In genomic region chr12:64125913-64126312, GRCh38 we compare ENCODE assay signal across 26 cellular contexts.
A peak's percentile ranks its signal among the peaks of the same experiment; 100 is the strongest.
DNase-seq lines count a peak whose midpoint lies in the region; ATAC-seq and TF ChIP-seq lines count a peak whose summit lies in the region.
"Had no signal": no experiment of that assay in that cellular context is flagged by ENCODE, and none has a peak within 500 bp of the region (broad histone marks: within the 10 kb centered on the region; RNA-seq: fewer than 3 reads in every experiment).

No MANE protein-coding gene starts in this region.

- in situ Hi-C loops in IMR-90 (cut with MboI; ENCODE audit: low sequenced_read_pairs), result no loop called here

- H3K9me3 ChIP-seq in IMR-90 (ENCODE audit: control insufficient read depth, insufficient read depth, low read length), result no peaks in the 10 kb centered on the region
- H3K9me3 ChIP-seq: A549 had no signal

- H3K14ac ChIP-seq in IMR-90 (replicated peaks; ENCODE audit: low read depth, low read length), result peak overlapping the region; percentile 66; the same call in 1 of the 2 replicates

- intact Hi-C loops in IMR-90 (cut with micrococcal nuclease), result no loop called here

- no peak overlapping the region for H3K4me2 ChIP-seq in IMR-90 (ENCODE audit: low read depth, low read length)
- H3K4me2 ChIP-seq: A549, PC-9 had no signal

- H3K27me3 ChIP-seq in IMR-90 (ENCODE audit: control insufficient read depth, insufficient read depth, low read length), result no peaks in the 10 kb centered on the region

- H3K9me1 ChIP-seq in IMR-90 (ENCODE audit: insufficient read depth, low read length), result peaks cover 10% of the 10 kb centered on the region

- no peaks in the 10 kb centered on the region; the same call in 1 of the 2 replicates for H4K20me1 ChIP-seq in IMR-90 (ENCODE audit: insufficient read depth, low read length)

- H3K27me3 Mint-ChIP-seq in brain, result no peaks in the 10 kb centered on the region
- peaks cover 10% of the 10 kb centered on the region for H3K27me3 Mint-ChIP-seq in stimulated activated memory B cell treated with anti-CD40 and anti-IgM and Interleukin-4, amounts not matched to agents 10 μg/mL and 1 μg/mL and 100 μg/mL, for 72 hours

- CTCF ChIA-PET in IMR-90 (lab: Yijun Ruan, JAX), result no interaction called here

- dilution Hi-C loops in IMR-90 (cut with HindIII; ENCODE audit: low sequenced_read_pairs, unreplicated experiment), result no loop called here

- no peak overlapping the region for H2AFZ ChIP-seq in IMR-90 (replicated peaks; ENCODE audit: low read length, poor library complexity)
- H2AFZ ChIP-seq: PC-9 had no signal

- TF ChIP-seq CTCF in IMR-90 (conservative IDR thresholded peaks at IDR 0.05; ENCODE audit: low read depth, low read length) (no peak), brain (conservative IDR thresholded peaks at IDR 0.05) (no peak), fibroblast of the aortic adventitia (IDR thresholded peaks at IDR 0.05; ENCODE audit: insufficient read depth, low read length) (no peak)

- H3K4me3 ChIP-seq in IMR-90 (ENCODE audit: insufficient read depth, low read depth, low read length), result no peak overlapping the region
- no peak overlapping the region for H3K4me3 ChIP-seq in fibroblast of the aortic adventitia (ENCODE audit: low read depth, low read length)
- H3K4me3 ChIP-seq: A549, GM12878, PC-9 had no signal

- peak overlapping the region in 3 of 5 experiments; percentile 14 to 55 (median 52) for H3K27ac Mint-ChIP-seq in brain
- H3K27ac Mint-ChIP-seq in stimulated activated memory B cell treated with anti-CD40 and anti-IgM and Interleukin-4, amounts not matched to agents 10 μg/mL and 1 μg/mL and 100 μg/mL, for 72 hours, result no peak overlapping the region
- no peak overlapping the region for H3K27ac Mint-ChIP-seq in stimulated activated effector memory CD8-positive, alpha-beta T cell treated with anti-CD3 and anti-CD28 coated beads, Interleukin-12 subunit alpha, Interleukin-12 subunit beta, amount 100 ng/mL, for 72 hours
- H3K27ac Mint-ChIP-seq: CD4-positive, alpha-beta memory T cell had no signal

- WGBS in IMR-90 (ENCODE audit: extremely low coverage in 2 of 2, insufficient read length in 1 of 2), 2 experiments, result 94% methylated on average over 5 of the region's 6 CpGs; no CpG with 5 or more reads in 1 of the 2 experiments

- H3K56ac ChIP-seq in IMR-90 (ENCODE audit: extremely low read depth, insufficient read depth, low read length), result no peak overlapping the region

- peaks cover 27% of the 10 kb centered on the region for H3K4me1 Mint-ChIP-seq in brain
- H3K4me1 Mint-ChIP-seq in stimulated activated memory B cell treated with anti-CD40 and anti-IgM and Interleukin-4, amounts not matched to agents 10 μg/mL and 1 μg/mL and 100 μg/mL, for 72 hours, result no peaks in the 10 kb centered on the region
- H3K4me1 Mint-ChIP-seq in stimulated activated effector memory CD8-positive, alpha-beta T cell treated with anti-CD3 and anti-CD28 coated beads, Interleukin-12 subunit alpha, Interleukin-12 subunit beta, amount 100 ng/mL, for 72 hours, result no peaks in the 10 kb centered on the region
- H3K4me1 Mint-ChIP-seq: CD4-positive, alpha-beta memory T cell had no signal

- ATAC-seq in IMR-90 (ENCODE audit: low read depth) (no peak), SK-N-SH treated with all-trans-retinoic acid at 6 μM for 48 hours (no peak)
- ATAC-seq in stimulated activated memory B cell treated with anti-CD40 and anti-IgM and Interleukin-4, amounts not matched to agents 10 μg/mL and 1 μg/mL and 100 μg/mL, for 72 hours, result peak; percentile 50
- ATAC-seq in stimulated activated effector memory CD8-positive, alpha-beta T cell treated with anti-CD3 and anti-CD28 coated beads, Interleukin-12 subunit alpha, Interleukin-12 subunit beta, amount 100 ng/mL, for 72 hours, result no peak
- ATAC-seq: A549, GM12878, HCT116 had no signal

- no peak overlapping the region for H2AK9ac ChIP-seq in IMR-90 (replicated peaks; ENCODE audit: low read depth, low read length, poor library complexity)

- H3K4me3 Mint-ChIP-seq in brain, result no peak overlapping the region
- no peak overlapping the region for H3K4me3 Mint-ChIP-seq in stimulated activated memory B cell treated with anti-CD40 and anti-IgM and Interleukin-4, amounts not matched to agents 10 μg/mL and 1 μg/mL and 100 μg/mL, for 72 hours
- H3K4me3 Mint-ChIP-seq in stimulated activated effector memory CD8-positive, alpha-beta T cell treated with anti-CD3 and anti-CD28 coated beads, Interleukin-12 subunit alpha, Interleukin-12 subunit beta, amount 100 ng/mL, for 72 hours, result no peak overlapping the region
- H3K4me3 Mint-ChIP-seq: CD4-positive, alpha-beta memory T cell had no signal

- no TSS peak for BruUV-seq in IMR-90 (replicated peaks; lab: Mats Ljungman, UMichigan)

- DNase-seq in IMR-90 (no peak), fibroblast of the aortic adventitia (ENCODE audit: low read depth) (peak; percentile 23)
- no peak for DNase-seq in stimulated activated effector memory CD8-positive, alpha-beta T cell treated with anti-CD3 and anti-CD28 coated beads, Interleukin-12 subunit alpha, Interleukin-12 subunit beta, amount 100 ng/mL, for 72 hours (ENCODE audit: low spot score in 2 of 2)
- DNase-seq in activated CD4-positive, CD25-positive, alpha-beta regulatory T cell treated with anti-CD3 and anti-CD28 coated beads, Interleukin-2, amount 50 U/mL, for 72 hours, result no peak
- DNase-seq: C1 segment of cervical spinal cord; CD4-positive, alpha-beta memory T cell; COR-L47; DMS79; EL; GDM1; Karpas-422; NCI-H1105; NCI-H1436 treated with DMSO at 0.1 percent for 48 hours; NCI-H1930; NCI-H2107; NCI-H524 treated with DMSO at 0.1 percent for 48 hours; NCI-H774; PC-9; Right ventricle myocardium superior had no signal

- peaks cover 50% of the 10 kb centered on the region for H3K36me3 ChIP-seq in IMR-90 (ENCODE audit: control insufficient read depth, insufficient read depth, low read length)

- peak overlapping the region; percentile 16; the same call in 1 of the 2 replicates for H3K4ac ChIP-seq in IMR-90 (ENCODE audit: low read depth, low read length)

- POLR2A ChIA-PET in IMR-90 (lab: Charles Lee; ENCODE audit: unreplicated experiment), result no interaction called here

- no peak for TF ChIP-seq POLR2A in IMR-90 (IDR thresholded peaks at IDR 0.05; ENCODE audit: low read depth, low read length)

- H2BK15ac ChIP-seq in IMR-90 (ENCODE audit: low read depth, low read length), result no peak overlapping the region

- H4K91ac ChIP-seq in IMR-90 (ENCODE audit: insufficient read depth, low read depth, low read length), result no peak overlapping the region

- H3K9me3 Mint-ChIP-seq in brain, result no peaks in the 10 kb centered on the region
- no peaks in the 10 kb centered on the region for H3K9me3 Mint-ChIP-seq in stimulated activated memory B cell treated with anti-CD40 and anti-IgM and Interleukin-4, amounts not matched to agents 10 μg/mL and 1 μg/mL and 100 μg/mL, for 72 hours
- no peaks in the 10 kb centered on the region for H3K9me3 Mint-ChIP-seq in stimulated activated effector memory CD8-positive, alpha-beta T cell treated with anti-CD3 and anti-CD28 coated beads, Interleukin-12 subunit alpha, Interleukin-12 subunit beta, amount 100 ng/mL, for 72 hours

- H2AK5ac ChIP-seq in IMR-90 (ENCODE audit: low read depth, low read length), result no peak overlapping the region

- H3K9ac ChIP-seq in IMR-90 (ENCODE audit: low read depth, low read length), result no peak overlapping the region

- H3K23ac ChIP-seq in IMR-90 (ENCODE audit: low read depth, low read length), result peak overlapping the region; percentile 26; the same call in 1 of the 2 replicates

- H3K27ac ChIP-seq in IMR-90 (ENCODE audit: insufficient read depth, low read length), result no peak overlapping the region; the same call in 1 of the 2 replicates
- H3K27ac ChIP-seq: A549, HL-60, PC-9 had no signal

- 0 out of 4 replicates have a peak overlapping the region, but pooled peaks of 1 of the 2 experiments have one; percentile 13 for H4K8ac ChIP-seq in IMR-90 (ENCODE audit: low read depth in 2 of 2, low read length in 2 of 2)

- no peak for TF ChIP-seq RAD21 in IMR-90 (IDR thresholded peaks at IDR 0.05; ENCODE audit: low read length)

- H2BK20ac ChIP-seq in IMR-90 (ENCODE audit: low read depth, low read length), result no peak overlapping the region

- peaks cover 22 to 53% of the 10 kb centered on the region in 2 experiments for H3K79me1 ChIP-seq in IMR-90 (ENCODE audit: low read depth in 1 of 2, low read length in 2 of 2)

- peak overlapping the region; percentile 36; the same call in 1 of the 2 replicates for H4K5ac ChIP-seq in IMR-90 (ENCODE audit: low read depth, low read length)

- no peak overlapping the region; the same call in 1 of the 2 replicates for H3K18ac ChIP-seq in IMR-90 (ENCODE audit: low read depth, low read length)

- H2BK120ac ChIP-seq in IMR-90 (ENCODE audit: low read depth, low read length), result no peak overlapping the region

- peak overlapping the region; percentile 50 for H2BK5ac ChIP-seq in IMR-90 (ENCODE audit: low read depth, low read length, poor library complexity, severe bottlenecking)

- peaks cover 53% of the 10 kb centered on the region for H3K36me3 Mint-ChIP-seq in brain
- H3K36me3 Mint-ChIP-seq in stimulated activated memory B cell treated with anti-CD40 and anti-IgM and Interleukin-4, amounts not matched to agents 10 μg/mL and 1 μg/mL and 100 μg/mL, for 72 hours, result no peaks in the 10 kb centered on the region
- no peaks in the 10 kb centered on the region for H3K36me3 Mint-ChIP-seq in stimulated activated effector memory CD8-positive, alpha-beta T cell treated with anti-CD3 and anti-CD28 coated beads, Interleukin-12 subunit alpha, Interleukin-12 subunit beta, amount 100 ng/mL, for 72 hours
- H3K36me3 Mint-ChIP-seq: CD4-positive, alpha-beta memory T cell had no signal

- peaks cover 8% of the 10 kb centered on the region; the same call in 1 of the 2 replicates for H3K4me1 ChIP-seq in IMR-90 (ENCODE audit: control insufficient read depth, insufficient read depth, low read length)
- H3K4me1 ChIP-seq: A549 had no signal

TF ChIP-seq in SK-N-SH treated with all-trans-retinoic acid at 6 μM for 48 hours, 23 proteins besides CTCF, POLR2A, EP300 and RAD21 (continues in another document):
- TF ChIP-seq TOX (CRISPR knock-in tag; IDR thresholded peaks at IDR 0.05; ENCODE audit: borderline replicate concordance) (no peak), ESRRG (CRISPR knock-in tag; IDR thresholded peaks at IDR 0.05) (no peak), ZFP30 (CRISPR knock-in tag; IDR thresholded peaks at IDR 0.05) (no peak), ZNF565 (CRISPR knock-in tag; conservative IDR thresholded peaks at IDR 0.05; ENCODE audit: low read depth) (no peak), GLIS3 (CRISPR knock-in tag; IDR thresholded peaks at IDR 0.05) (no peak), ZNF70 (CRISPR knock-in tag; IDR thresholded peaks at IDR 0.05) (no peak), ZFP3 (CRISPR knock-in tag; IDR thresholded peaks at IDR 0.05) (no peak)

Comparison
In these comparisons a context has a peak if more than half of its experiments do, and no peak if none do; other contexts are left out.
1. H3K27ac Mint-ChIP-seq: peak in brain (3 of 5); none in stimulated activated memory B cell treated with anti-CD40 and anti-IgM and Interleukin-4, amounts not matched to agents 10 μg/mL and 1 μg/mL and 100 μg/mL, for 72 hours (single experiment) and stimulated activated effector memory CD8-positive, alpha-beta T cell treated with anti-CD3 and anti-CD28 coated beads, Interleukin-12 subunit alpha, Interleukin-12 subunit beta, amount 100 ng/mL, for 72 hours (single experiment).